Comparison of ENCODE assay signal across 16 cellular contexts in the genomic region with DNA sequence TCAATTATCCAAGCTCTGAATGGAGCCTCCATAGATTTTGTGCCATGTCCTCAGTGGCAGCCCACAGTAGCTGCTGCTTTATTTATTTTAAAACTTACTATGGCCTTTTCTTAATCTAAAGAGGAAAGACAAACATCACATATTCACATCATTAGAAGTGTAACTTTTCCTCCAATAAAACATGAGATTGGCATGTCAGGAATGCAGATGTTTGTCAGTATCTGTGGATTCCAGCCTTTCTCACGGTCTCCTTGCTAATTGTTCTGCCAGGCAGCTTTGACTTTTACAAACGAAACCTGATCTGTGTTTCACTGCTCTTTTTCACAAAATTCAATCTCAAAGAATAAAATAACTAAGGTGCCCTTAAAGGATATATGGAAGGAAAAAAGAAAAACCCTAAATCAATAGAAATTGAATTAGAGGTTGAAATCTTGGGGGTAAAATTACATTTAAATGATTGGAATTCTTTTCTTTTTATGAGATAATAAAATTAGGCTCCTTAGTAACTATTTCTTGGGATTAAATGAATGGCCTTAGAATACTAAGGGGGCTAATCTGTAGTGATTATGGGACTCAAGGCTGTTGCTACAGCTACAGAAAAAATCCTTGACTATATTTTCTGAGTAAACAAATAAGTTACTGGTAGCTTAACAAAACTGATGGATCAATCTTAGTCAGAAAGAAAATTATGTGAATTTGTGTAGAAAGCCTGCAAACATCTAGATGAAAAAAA.
DNase-seq lines count a peak whose midpoint lies in the region; ATAC-seq, FAIRE-seq and TF ChIP-seq lines count a peak whose summit lies in the region.
"Had no signal": no experiment of that assay in that cellular context is flagged by ENCODE, and none has a peak within 500 bp of the region (broad histone marks: within the 10 kb centered on the region; RNA-seq: fewer than 3 reads in every experiment).

No MANE protein-coding gene starts in this region.

- FAIRE-seq in kidney (lab: Jason Lieb, UNC), result peak; percentile 29

- H3K4me3 ChIP-seq in AG09309 (ENCODE audit: control insufficient read depth, low read depth, low read length) (no peak overlapping the region), astrocyte of the cerebellum (ENCODE audit: low read depth, low read length) (no peak overlapping the region), kidney (ENCODE audit: low read length in 2 of 2) (no peak overlapping the region)
- H3K4me3 ChIP-seq: upper lobe of left lung had no signal

- intact Hi-C loops in kidney (cut with DNase I), result no loop called here

- TF ChIP-seq CTCF in AG09309 (IDR thresholded peaks at IDR 0.05; ENCODE audit: control insufficient read depth, insufficient read depth, low read depth, low read length, missing control alignments) (no peak), astrocyte of the cerebellum (IDR thresholded peaks at IDR 0.05; ENCODE audit: low read depth, low read length, missing control alignments) (no peak), kidney (IDR thresholded peaks at IDR 0.05; ENCODE audit: borderline replicate concordance, extremely low read depth, insufficient read depth) (no peak)

- no peaks in the 10 kb centered on the region for H3K4me1 ChIP-seq in kidney (ENCODE audit: control insufficient read depth in 1 of 2, insufficient read depth in 1 of 2, low read depth in 1 of 2, low read length in 2 of 2)
- H3K4me1 ChIP-seq: upper lobe of left lung had no signal

- ATAC-seq in HG03354 (IDR thresholded peaks at IDR 0.05; ENCODE audit: poor library complexity, severe bottlenecking, unreplicated experiment), result no peak

- H3K9ac ChIP-seq in kidney (ENCODE audit: low read length in 2 of 2), result no peak overlapping the region

- no peak overlapping the region for H3K27ac ChIP-seq in kidney (ENCODE audit: low read depth in 2 of 2, low read length in 2 of 2)
- H3K27ac ChIP-seq: upper lobe of left lung had no signal

- DNase-seq in AG09309 (ENCODE audit: low read depth) (peak; percentile 3), HS-27A (ENCODE audit: low read depth) (peak; percentile 14), astrocyte of the cerebellum (ENCODE audit: low read depth) (peak; percentile 24), kidney (no peak)
- no peak for DNase-seq in stimulated activated CD4-positive, alpha-beta T cell treated with anti-CD3 and anti-CD28 coated beads, Interleukin-4, amount 100 ng/mL, for 1 hour
- DNase-seq in activated CD4-positive, alpha-beta T cell treated with anti-CD3 and anti-CD28 coated beads, Interleukin-2, amount 50 U/mL, for 4 hours, result no peak
- DNase-seq in NK-92 treated with Interleukin-12 subunit alpha and Interleukin-12 subunit beta, amount 100 ng/mL, for 24 hours (lab: John Stamatoyannopoulos, UW), result no peak
- DNase-seq: activated CD4-positive, CD25-positive, alpha-beta regulatory T cell treated with anti-CD3 and anti-CD28 coated beads, Interleukin-2, amount 50 U/mL, for 72 hours; activated naive CD8-positive, alpha-beta T cell treated with anti-CD3 and anti-CD28 coated beads for 36 hours; activated T-cell treated with anti-CD3 and anti-CD28 coated beads for 4 hours; AML-193; erythroblast; NCI-H2029 treated with DMSO at 0.1 percent for 48 hours; T-helper 1 cell; upper lobe of left lung had no signal

- no peaks in the 10 kb centered on the region for H3K36me3 ChIP-seq in kidney (ENCODE audit: control insufficient read depth in 1 of 2, insufficient read depth in 2 of 2, low read length in 2 of 2)
- H3K36me3 ChIP-seq: upper lobe of left lung had no signal

- in situ Hi-C loops in astrocyte of the cerebellum (cut with HindIII; ENCODE audit: low sequenced_read_pairs), result no loop called here

- no peaks in the 10 kb centered on the region for H3K9me3 ChIP-seq in kidney (ENCODE audit: control insufficient read depth in 1 of 2, low read length in 2 of 2)
- H3K9me3 ChIP-seq: upper lobe of left lung had no signal

Comparison
In these comparisons a context has a peak if more than half of its experiments do, and no peak if none do; other contexts are left out.
1. DNase-seq: peak in AG09309 (single experiment), HS-27A (single experiment) and astrocyte of the cerebellum (single experiment); none in kidney (single experiment), stimulated activated CD4-positive, alpha-beta T cell treated with anti-CD3 and anti-CD28 coated beads, Interleukin-4, amount 100 ng/mL, for 1 hour (single experiment), activated CD4-positive, alpha-beta T cell treated with anti-CD3 and anti-CD28 coated beads, Interleukin-2, amount 50 U/mL, for 4 hours (0 of 2) and NK-92 treated with Interleukin-12 subunit alpha and Interleukin-12 subunit beta, amount 100 ng/mL, for 24 hours (single experiment).